23 cellular contexts compared by ENCODE assay signal in the genomic region with DNA sequence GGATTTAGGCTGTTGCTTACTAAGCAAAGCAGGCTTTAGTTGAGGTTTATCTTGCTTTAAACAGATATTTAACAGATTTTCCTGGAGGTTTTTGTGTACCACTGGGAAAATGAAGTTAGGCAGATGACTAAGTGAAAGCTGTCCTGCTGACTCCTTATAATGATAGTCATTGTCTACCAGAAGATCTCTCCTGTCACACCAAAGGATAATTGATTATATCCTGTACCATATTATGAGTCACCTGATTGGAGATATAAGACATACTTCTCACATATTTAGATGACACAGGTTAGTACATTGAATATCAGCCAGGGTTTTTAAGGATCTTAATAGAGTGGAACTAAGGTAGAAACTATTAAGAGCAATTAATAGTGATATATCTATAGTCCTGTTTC.
DNase-seq lines count a peak whose midpoint lies in the region; ATAC-seq, FAIRE-seq and TF ChIP-seq lines count a peak whose summit lies in the region.
"Had no signal": no experiment of that assay in that cellular context is flagged by ENCODE, and none has a peak within 500 bp of the region (broad histone marks: within the 10 kb centered on the region; RNA-seq: fewer than 3 reads in every experiment).

No MANE protein-coding gene starts in this region.

- peaks cover 22% of the 10 kb centered on the region for H3K36me3 Mint-ChIP-seq in astrocyte (ENCODE audit: low read depth, unreplicated experiment)
- peaks cover 14% of the 10 kb centered on the region for H3K36me3 Mint-ChIP-seq in natural killer cell
- H3K36me3 Mint-ChIP-seq in activated naive CD4-positive, alpha-beta T cell treated with anti-CD3 and anti-CD28 coated beads for 36 hours (ENCODE audit: low read depth) = peaks cover 19% of the 10 kb centered on the region

- H3K9ac ChIP-seq in IMR-90 (ENCODE audit: low read depth, low read length) (no peak overlapping the region), astrocyte (ENCODE audit: low read length) (no peak overlapping the region)

- H2AFZ ChIP-seq in IMR-90 (replicated peaks; ENCODE audit: low read length, poor library complexity) (no peak overlapping the region), astrocyte (ENCODE audit: low read depth, low read length) (no peak overlapping the region)

- H2BK120ac ChIP-seq in IMR-90 (ENCODE audit: low read depth, low read length) = no peak overlapping the region

- intact Hi-C loops in IMR-90 (cut with micrococcal nuclease) (loop anchor here (5.0 to 10.0 kb wide), 2 partner anchors 35 to 623 kb away; no protein-coding TSS in a partner anchor), natural killer cell (cut with micrococcal nuclease) (loop anchor here (5.0 kb wide), 1 partner anchor 160 kb away; no protein-coding TSS in a partner anchor), heart left ventricle (cut with DNase I) (loop anchor here in 1 of 10 donors (10.0 kb wide), 1 partner anchor 57 kb away; no protein-coding TSS in a partner anchor), body of pancreas (cut with DNase I) (no loop called here)
- intact Hi-C loops in activated naive CD4-positive, alpha-beta T cell treated with anti-CD3 and anti-CD28 coated beads for 36 hours (cut with micrococcal nuclease) = loop anchor here (1.0 kb wide), 2 partner anchors 10 to 159 kb away; no protein-coding TSS in a partner anchor

- H3K4me1 Mint-ChIP-seq in astrocyte (ENCODE audit: low read depth, unreplicated experiment) (peaks cover 52% of the 10 kb centered on the region), natural killer cell (peaks cover 62 to 84% of the 10 kb centered on the region in 2 donors)
- peaks cover 46% of the 10 kb centered on the region for H3K4me1 Mint-ChIP-seq in activated naive CD4-positive, alpha-beta T cell treated with anti-CD3 and anti-CD28 coated beads for 36 hours (ENCODE audit: low read depth)

- H3K9me3 Mint-ChIP-seq in astrocyte (ENCODE audit: unreplicated experiment) (no peaks in the 10 kb centered on the region), natural killer cell (no peaks in the 10 kb centered on the region)
- H3K9me3 Mint-ChIP-seq in activated naive CD4-positive, alpha-beta T cell treated with anti-CD3 and anti-CD28 coated beads for 36 hours = no peaks in the 10 kb centered on the region
- H3K9me3 Mint-ChIP-seq: activated CD4-positive, alpha-beta T cell treated with anti-CD3 and anti-CD28 coated beads, Interleukin-2, amount 10 ng/mL, durations not matched to agents 24 days and 14 days; CD4-positive, alpha-beta T cell; H9; neural crest cell had no signal

- ATAC-seq in GM18861 (IDR thresholded peaks at IDR 0.05; ENCODE audit: unreplicated experiment) (peak; percentile 13), IMR-90 (ENCODE audit: low read depth) (0 out of 2 replicates have a peak, but pooled peaks have one; percentile 9), natural killer cell (peak in 2 of 3 donors; percentile 19 to 30), heart left ventricle (no peak), body of pancreas (no peak)
- ATAC-seq: lower lobe of right lung had no signal

- H4K91ac ChIP-seq in IMR-90 (ENCODE audit: insufficient read depth, low read depth, low read length) = no peak overlapping the region

- DNase-seq in IMR-90 = peak; percentile 60
- DNase-seq in astrocyte (ENCODE audit: low read depth) = peak; percentile 31
- DNase-seq in natural killer cell = no peak
- DNase-seq in heart left ventricle = no peak
- no peak for DNase-seq in body of pancreas
- no peak for DNase-seq in NCI-H526 treated with DMSO at 0.1 percent for 48 hours (lab: John Stamatoyannopoulos, UW)
- DNase-seq in activated naive CD4-positive, alpha-beta T cell treated with anti-CD3 and anti-CD28 coated beads for 36 hours = no peak
- DNase-seq: activated CD4-positive, alpha-beta T cell treated with anti-CD3 and anti-CD28 coated beads, Interleukin-2, amount 10 ng/mL, durations not matched to agents 24 days and 14 days; activated T-cell treated with anti-CD3 and anti-CD28 coated beads, Interleukin-2, amount 50 U/mL, for 48 hours; anterior cingulate cortex; CD4-positive, alpha-beta T cell; H9; lower lobe of right lung; NCI-H2029 treated with DMSO at 0.1 percent for 48 hours; NCI-H82; SHP77 treated with DMSO at 0.1 percent for 48 hours; stimulated activated CD4-positive, alpha-beta T cell treated with anti-CD3 and anti-CD28 coated beads, Interleukin-4, amount 100 ng/mL, for 1 hour; T-helper 9 cell; upper lobe of left lung had no signal

- H2AK9ac ChIP-seq in IMR-90 (replicated peaks; ENCODE audit: low read depth, low read length, poor library complexity) = no peak overlapping the region

- H4K20me1 ChIP-seq in IMR-90 (ENCODE audit: insufficient read depth, low read length) (peaks cover 40% of the 10 kb centered on the region; the same call in 1 of the 2 replicates), astrocyte (ENCODE audit: insufficient read depth, low read length) (peaks cover 36% of the 10 kb centered on the region)

- H3K4ac ChIP-seq in IMR-90 (ENCODE audit: low read depth, low read length) = no peak overlapping the region

- TF ChIP-seq POLR2A in IMR-90 (IDR thresholded peaks at IDR 0.05; ENCODE audit: low read depth, low read length) (no peak), heart left ventricle (IDR thresholded peaks at IDR 0.05) (no peak), body of pancreas (IDR thresholded peaks at IDR 0.05) (no peak)

- H4K5ac ChIP-seq in IMR-90 (ENCODE audit: low read depth, low read length) = no peak overlapping the region

- H2BK20ac ChIP-seq in IMR-90 (ENCODE audit: low read depth, low read length) = no peak overlapping the region

- H3K9me1 ChIP-seq in IMR-90 (ENCODE audit: insufficient read depth, low read length) = peaks cover 3% of the 10 kb centered on the region; the same call in 1 of the 2 replicates

- H3K79me1 ChIP-seq in IMR-90 (ENCODE audit: low read depth in 1 of 2, low read length in 2 of 2) = peaks cover 8 to 59% of the 10 kb centered on the region in 2 experiments

- H3K4me3 Mint-ChIP-seq in astrocyte (ENCODE audit: unreplicated experiment) = no peak overlapping the region
- H3K4me3 Mint-ChIP-seq in natural killer cell = peak overlapping the region; percentile 28
- H3K4me3 Mint-ChIP-seq in activated naive CD4-positive, alpha-beta T cell treated with anti-CD3 and anti-CD28 coated beads for 36 hours = no peak overlapping the region
- H3K4me3 Mint-ChIP-seq: activated CD4-positive, alpha-beta T cell treated with anti-CD3 and anti-CD28 coated beads, Interleukin-2, amount 10 ng/mL, durations not matched to agents 24 days and 14 days; CD4-positive, alpha-beta T cell; H9; neural crest cell had no signal

- no peak overlapping the region for H3K4me3 ChIP-seq in IMR-90 (ENCODE audit: insufficient read depth, low read depth, low read length)
- H3K4me3 ChIP-seq in astrocyte (ENCODE audit: insufficient read depth, low read depth, low read length) = no peak overlapping the region
- no peak overlapping the region for H3K4me3 ChIP-seq in heart left ventricle
- H3K4me3 ChIP-seq in body of pancreas = no peak overlapping the region
- H3K4me3 ChIP-seq: lower lobe of right lung, right atrium auricular region, upper lobe of left lung had no signal

- no peak overlapping the region for H3K56ac ChIP-seq in IMR-90 (ENCODE audit: extremely low read depth, insufficient read depth, low read length)

- H3K27me3 ChIP-seq in IMR-90 (ENCODE audit: control insufficient read depth, insufficient read depth, low read length) (no peaks in the 10 kb centered on the region), astrocyte (ENCODE audit: insufficient read depth, low read length) (no peaks in the 10 kb centered on the region), heart left ventricle (no peaks in the 10 kb centered on the region), body of pancreas (no peaks in the 10 kb centered on the region)
- H3K27me3 ChIP-seq: right atrium auricular region, upper lobe of left lung had no signal

- H3K4me2 ChIP-seq in IMR-90 (ENCODE audit: low read depth, low read length) (no peak overlapping the region), astrocyte (ENCODE audit: low read length) (peak overlapping the region; percentile 47)

- H3K4me1 ChIP-seq in IMR-90 (ENCODE audit: control insufficient read depth, insufficient read depth, low read length) (peaks cover 3% of the 10 kb centered on the region; the same call in 1 of the 2 replicates), astrocyte (ENCODE audit: insufficient read depth, low read length) (peaks cover 8% of the 10 kb centered on the region), heart left ventricle (peaks cover 0 to 75% (median 36%) of the 10 kb centered on the region in 12 donors), body of pancreas (peaks cover 42% of the 10 kb centered on the region)

- in situ Hi-C loops in IMR-90 (cut with MboI; ENCODE audit: low sequenced_read_pairs) = no loop called here

- CTCF ChIA-PET in IMR-90 (lab: Yijun Ruan, JAX) = no interaction called here
- CTCF ChIA-PET in activated naive CD4-positive, alpha-beta T cell treated with anti-CD3 and anti-CD28 coated beads for 36 hours (lab: Charles Lee) = no interaction called here

- H4K8ac ChIP-seq in IMR-90 (ENCODE audit: low read depth in 2 of 2, low read length in 2 of 2) = no peak overlapping the region

- dilution Hi-C loops in IMR-90 (cut with HindIII; ENCODE audit: low sequenced_read_pairs, unreplicated experiment) = no loop called here

- POLR2A ChIA-PET in IMR-90 (lab: Charles Lee; ENCODE audit: unreplicated experiment) = no interaction called here

- no peak overlapping the region for H3K18ac ChIP-seq in IMR-90 (ENCODE audit: low read depth, low read length)

- TF ChIP-seq CTCF in IMR-90 (conservative IDR thresholded peaks at IDR 0.05; ENCODE audit: low read depth, low read length) (no peak), astrocyte (IDR thresholded peaks at IDR 0.05; ENCODE audit: insufficient read depth, low read depth, low read length) (no peak), natural killer cell (IDR thresholded peaks at IDR 0.05) (no peak), heart left ventricle (IDR thresholded peaks at IDR 0.05) (no peak), body of pancreas (IDR thresholded peaks at IDR 0.05) (no peak)

- BruUV-seq in IMR-90 (replicated peaks; lab: Mats Ljungman, UMichigan) = no TSS peak

- no peak for TF ChIP-seq RAD21 in IMR-90 (IDR thresholded peaks at IDR 0.05; ENCODE audit: low read length)

- no peak overlapping the region for H2AK5ac ChIP-seq in IMR-90 (ENCODE audit: low read depth, low read length)

- H3K14ac ChIP-seq in IMR-90 (replicated peaks; ENCODE audit: low read depth, low read length) = no peak overlapping the region

- H3K23ac ChIP-seq in IMR-90 (ENCODE audit: low read depth, low read length) = no peak overlapping the region

- H3K36me3 ChIP-seq in IMR-90 (ENCODE audit: control insufficient read depth, insufficient read depth, low read length) (peaks cover 1% of the 10 kb centered on the region), astrocyte (ENCODE audit: insufficient read depth, low read length) (peaks cover 6% of the 10 kb centered on the region), heart left ventricle (peaks cover 0 to 42% (median 31%) of the 10 kb centered on the region in 9 donors), body of pancreas (replicated peaks in 1 of 2; ENCODE audit: insufficient read depth in 1 of 2, low read depth in 2 of 2) (peaks cover 0 to 6% of the 10 kb centered on the region in 2 donors)

- H2BK15ac ChIP-seq in IMR-90 (ENCODE audit: low read depth, low read length) = no peak overlapping the region

- peaks cover 75% of the 10 kb centered on the region for H3K79me2 ChIP-seq in astrocyte (ENCODE audit: insufficient read depth, low read length)

- no peak overlapping the region for H3K27ac Mint-ChIP-seq in astrocyte (ENCODE audit: unreplicated experiment)
- H3K27ac Mint-ChIP-seq in natural killer cell = peak overlapping the region; percentile 15 to 27
- H3K27ac Mint-ChIP-seq in activated naive CD4-positive, alpha-beta T cell treated with anti-CD3 and anti-CD28 coated beads for 36 hours = no peak overlapping the region
- H3K27ac Mint-ChIP-seq: activated CD4-positive, alpha-beta T cell treated with anti-CD3 and anti-CD28 coated beads, Interleukin-2, amount 10 ng/mL, durations not matched to agents 24 days and 14 days; CD4-positive, alpha-beta T cell; H9 had no signal

- H3K9me3 ChIP-seq in IMR-90 (ENCODE audit: control insufficient read depth, insufficient read depth, low read length) = no peaks in the 10 kb centered on the region
- H3K9me3 ChIP-seq in astrocyte (ENCODE audit: insufficient read depth, low read depth, low read length) = no peaks in the 10 kb centered on the region
- no peaks in the 10 kb centered on the region for H3K9me3 ChIP-seq in heart left ventricle
- H3K9me3 ChIP-seq in body of pancreas = no peaks in the 10 kb centered on the region
- H3K9me3 ChIP-seq: lower lobe of right lung, right atrium auricular region, upper lobe of left lung had no signal

- FAIRE-seq in astrocyte (lab: Jason Lieb, UNC) = no peak

- H2BK5ac ChIP-seq in IMR-90 (ENCODE audit: low read depth, low read length, poor library complexity, severe bottlenecking) = no peak overlapping the region

- no peaks in the 10 kb centered on the region for H3K27me3 Mint-ChIP-seq in astrocyte (ENCODE audit: low read depth, unreplicated experiment)
- H3K27me3 Mint-ChIP-seq in natural killer cell (ENCODE audit: low read depth in 2 of 2) = no peaks in the 10 kb centered on the region
- no peaks in the 10 kb centered on the region for H3K27me3 Mint-ChIP-seq in activated naive CD4-positive, alpha-beta T cell treated with anti-CD3 and anti-CD28 coated beads for 36 hours (ENCODE audit: low read depth)
- H3K27me3 Mint-ChIP-seq: activated CD4-positive, alpha-beta T cell treated with anti-CD3 and anti-CD28 coated beads, Interleukin-2, amount 10 ng/mL, durations not matched to agents 24 days and 14 days; CD4-positive, alpha-beta T cell had no signal

- H3K27ac ChIP-seq in IMR-90 (ENCODE audit: insufficient read depth, low read length) = no peak overlapping the region
- H3K27ac ChIP-seq in astrocyte (ENCODE audit: low read depth, low read length) = peak overlapping the region; percentile 21
- peak overlapping the region in 1 of 12 donors; percentile 32 for H3K27ac ChIP-seq in heart left ventricle
- H3K27ac ChIP-seq in body of pancreas = no peak overlapping the region
- H3K27ac ChIP-seq: HL-60, lower lobe of right lung, right atrium auricular region, upper lobe of left lung had no signal

Comparison
In these comparisons a context has a peak if more than half of its experiments do, and no peak if none do; other contexts are left out.
1. ATAC-seq: peak in GM18861 (single experiment), IMR-90 (single experiment) and natural killer cell (2 of 3); none in heart left ventricle (0 of 4) and body of pancreas (single experiment).
2. DNase-seq: peak in IMR-90 (single experiment) and astrocyte (single experiment); none in natural killer cell (single experiment), heart left ventricle (0 of 5), body of pancreas (0 of 4), NCI-H526 treated with DMSO at 0.1 percent for 48 hours (single experiment) and activated naive CD4-positive, alpha-beta T cell treated with anti-CD3 and anti-CD28 coated beads for 36 hours (single experiment).
3. H3K27ac Mint-ChIP-seq: peak in natural killer cell (2 of 2); none in astrocyte (single experiment) and activated naive CD4-positive, alpha-beta T cell treated with anti-CD3 and anti-CD28 coated beads for 36 hours (single experiment).